ENCODE assay signal across 1 cellular context in genomic region chr12:66188584-66189475, GRCh38.
A peak's percentile ranks its signal among the peaks of the same experiment; 100 is the strongest.
TF ChIP-seq lines count a peak whose summit lies in the region.

IRAK3 (plus strand) TSS chr12:66189214; CDS start chr12:66189300, 86 bp downstream.

TF ChIP-seq in WTC11, 78 proteins besides CTCF, POLR2A, EP300 and RAD21 (continued from another document):
- peak; percentile 85; the same call in 1 of the 2 replicates for TF ChIP-seq AFF4 (CRISPR knock-in tag; IDR thresholded peaks at IDR 0.05; ENCODE audit: borderline replicate concordance)
- TF ChIP-seq NR2C2 (CRISPR knock-in tag; IDR thresholded peaks at IDR 0.05) = peak; percentile 78
TF ChIP-seq in WTC11: peak in this region for 46.
